1 cellular context compared by ENCODE assay signal in the genomic region with DNA sequence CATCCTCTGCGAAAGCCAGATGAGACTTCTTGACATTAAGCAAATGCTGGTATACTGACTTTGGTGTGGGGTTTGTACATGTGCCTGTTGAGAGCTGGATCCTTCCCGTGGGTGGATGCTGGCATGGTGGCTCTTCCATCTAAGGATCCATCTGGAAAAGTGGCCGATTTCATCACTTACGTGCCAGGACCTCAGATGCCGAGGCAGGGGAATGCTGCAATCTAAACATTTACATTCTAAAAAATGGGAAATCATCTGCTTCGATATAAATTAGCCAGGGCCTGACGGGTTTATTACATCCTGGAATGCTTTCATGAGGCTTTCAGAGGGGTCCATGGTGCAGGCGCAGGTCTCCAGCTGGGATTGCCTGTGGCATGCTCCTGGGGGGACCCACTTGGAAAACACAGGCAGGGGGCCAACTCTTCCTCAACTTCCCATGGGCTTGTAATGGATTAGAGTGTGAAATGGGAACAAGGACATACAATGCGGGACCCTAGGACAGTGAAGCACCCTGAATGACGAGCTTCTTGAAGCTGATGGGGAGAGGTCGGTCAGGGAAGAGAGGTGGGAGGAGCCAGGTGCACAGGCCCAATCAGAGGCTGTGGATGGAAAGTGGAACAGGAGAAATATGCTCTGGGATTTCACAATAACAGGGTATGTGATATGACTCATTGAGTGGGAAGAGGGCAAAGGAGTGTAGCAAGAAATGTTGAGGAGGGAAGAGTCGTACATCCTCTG.
TF ChIP-seq lines count a peak whose summit lies in the region.

No MANE protein-coding gene starts in this region.

TF ChIP-seq in HEK293, 187 proteins besides CTCF, POLR2A, EP300 and RAD21 (continued from another document):
- TF ChIP-seq, protein P1, sequence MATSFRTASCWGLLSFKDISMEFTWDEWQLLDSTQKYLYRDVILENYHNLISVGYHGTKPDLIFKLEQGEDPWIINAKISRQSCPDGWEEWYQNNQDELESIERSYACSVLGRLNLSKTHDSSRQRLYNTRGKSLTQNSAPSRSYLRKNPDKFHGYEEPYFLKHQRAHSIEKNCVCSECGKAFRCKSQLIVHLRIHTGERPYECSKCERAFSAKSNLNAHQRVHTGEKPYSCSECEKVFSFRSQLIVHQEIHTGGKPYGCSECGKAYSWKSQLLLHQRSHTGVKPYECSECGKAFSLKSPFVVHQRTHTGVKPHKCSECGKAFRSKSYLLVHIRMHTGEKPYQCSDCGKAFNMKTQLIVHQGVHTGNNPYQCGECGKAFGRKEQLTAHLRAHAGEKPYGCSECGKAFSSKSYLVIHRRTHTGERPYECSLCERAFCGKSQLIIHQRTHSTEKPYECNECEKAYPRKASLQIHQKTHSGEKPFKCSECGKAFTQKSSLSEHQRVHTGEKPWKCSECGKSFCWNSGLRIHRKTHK (tag by site-specific recombination; IDR thresholded peaks at IDR 0.05): no peak
- TF ChIP-seq SCRT1 (tag by site-specific recombination; IDR thresholded peaks at IDR 0.05; ENCODE audit: borderline replicate concordance) (no peak), SETDB1 (IDR thresholded peaks at IDR 0.05; ENCODE audit: insufficient read length, low read length) (no peak), ZNF843 (tag by site-specific recombination; IDR thresholded peaks at IDR 0.05) (no peak), ZNF302 (tag by site-specific recombination; IDR thresholded peaks at IDR 0.05; ENCODE audit: low read depth) (no peak)
